22 cellular contexts compared by ENCODE assay signal in the genomic region with DNA sequence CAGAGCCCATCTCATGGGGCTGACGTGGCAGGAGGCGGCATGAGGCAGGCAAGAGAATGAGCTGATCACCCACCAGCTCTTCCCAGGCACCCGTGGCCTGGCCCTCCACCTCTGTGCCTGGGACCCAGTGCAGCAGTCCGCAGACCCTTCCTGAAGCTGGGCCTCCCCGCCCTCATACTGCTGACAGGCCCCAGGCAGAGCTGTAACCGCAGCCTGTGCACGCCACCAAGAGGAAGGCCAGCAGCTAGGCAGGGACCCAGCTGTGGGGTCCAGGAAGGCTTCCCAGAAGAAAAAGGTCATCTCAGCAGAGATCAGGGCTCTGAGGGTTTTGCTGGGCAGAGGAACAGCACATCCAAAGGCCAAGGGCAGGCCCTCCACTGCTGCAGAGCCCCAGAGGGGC. TPM values are rescaled to one million over a fixed set of nuclear protein-coding genes. Genes with fewer than 3 reads are reported as not detected.
DNase-seq lines count a peak whose midpoint lies in the region; ATAC-seq and TF ChIP-seq lines count a peak whose summit lies in the region.
"Had no signal": no experiment of that assay in that cellular context is flagged by ENCODE, and none has a peak within 500 bp of the region (broad histone marks: within the 10 kb centered on the region; RNA-seq: fewer than 3 reads in every experiment).

No MANE protein-coding gene starts in this region.

- peak overlapping the region in 3 of 4 donors; percentile 61 to 90 (median 79) for H3K4me3 Mint-ChIP-seq in IgD-negative memory B cell
- H3K4me3 Mint-ChIP-seq: activated CD4-positive, alpha-beta memory T cell treated with anti-CD3 and anti-CD28 coated beads, Interleukin-2, amount 10 ng/mL, durations not matched to agents 7 days and 5 days; activated naive CD4-positive, alpha-beta T cell treated with anti-CD3 and anti-CD28 coated beads, Interleukin-2, amount 50 U/mL, for 24 hours; brain; CD8-positive, alpha-beta T cell; stimulated activated effector memory CD8-positive, alpha-beta T cell treated with anti-CD3 and anti-CD28 coated beads, Interleukin-12 subunit alpha, Interleukin-12 subunit beta, amount 100 ng/mL, for 72 hours had no signal

- peak overlapping the region in 2 of 3 donors; percentile 48 to 78 for H3K27ac Mint-ChIP-seq in IgD-negative memory B cell
- H3K27ac Mint-ChIP-seq: CD8-positive, alpha-beta T cell; stimulated activated effector memory CD8-positive, alpha-beta T cell treated with anti-CD3 and anti-CD28 coated beads, Interleukin-12 subunit alpha, Interleukin-12 subunit beta, amount 100 ng/mL, for 72 hours had no signal

- H4K20me1 ChIP-seq in osteoblast (ENCODE audit: insufficient read depth, low read length) = peaks cover 22% of the 10 kb centered on the region

- H3K27me3 ChIP-seq in osteoblast (ENCODE audit: insufficient read depth, low read length) = no peaks in the 10 kb centered on the region
- H3K27me3 ChIP-seq: MG63, thyroid gland had no signal

- TF ChIP-seq CTCF in GM10266 (IDR thresholded peaks at IDR 0.05; ENCODE audit: control insufficient read depth, insufficient read depth, low read depth, missing control alignments) = peak; percentile 29
- no peak for TF ChIP-seq CTCF in osteoblast (IDR thresholded peaks at IDR 0.05; ENCODE audit: extremely low read depth, low read depth, low read length)

- no peaks in the 10 kb centered on the region for H3K9me3 ChIP-seq in osteoblast (ENCODE audit: low read depth, low read length)
- H3K9me3 ChIP-seq: MG63, thyroid gland had no signal

- H3K4me1 ChIP-seq in osteoblast (ENCODE audit: insufficient read depth, low read length) = peaks cover 17% of the 10 kb centered on the region

- H3K79me2 ChIP-seq in osteoblast (ENCODE audit: insufficient read depth, low read length) = peaks cover 2% of the 10 kb centered on the region

- H3K27me3 Mint-ChIP-seq in IgD-negative memory B cell = peaks cover 4% of the 10 kb centered on the region
- H3K27me3 Mint-ChIP-seq: activated naive CD4-positive, alpha-beta T cell treated with anti-CD3 and anti-CD28 coated beads, Interleukin-2, amount 50 U/mL, for 24 hours; brain had no signal

- no peak overlapping the region for H3K4me2 ChIP-seq in osteoblast (ENCODE audit: insufficient read depth, low read length)

- H3K9me3 Mint-ChIP-seq in IgD-negative memory B cell = no peaks in the 10 kb centered on the region
- H3K9me3 Mint-ChIP-seq: activated CD4-positive, alpha-beta memory T cell treated with anti-CD3 and anti-CD28 coated beads, Interleukin-2, amount 10 ng/mL, durations not matched to agents 7 days and 5 days; activated naive CD4-positive, alpha-beta T cell treated with anti-CD3 and anti-CD28 coated beads, Interleukin-2, amount 50 U/mL, for 24 hours; CD8-positive, alpha-beta T cell; stimulated activated effector memory CD8-positive, alpha-beta T cell treated with anti-CD3 and anti-CD28 coated beads, Interleukin-12 subunit alpha, Interleukin-12 subunit beta, amount 100 ng/mL, for 72 hours had no signal

- intact Hi-C loops in left colon (cut with DNase I, micrococcal nuclease) = no loop called here

- peak overlapping the region; percentile 3 for H3K27ac ChIP-seq in angular gyrus (ENCODE audit: low read depth, low read length)
- H3K27ac ChIP-seq in osteoblast (ENCODE audit: low read depth, low read length) = no peak overlapping the region
- H3K27ac ChIP-seq: RWPE1, thyroid gland had no signal

- H3K36me3 ChIP-seq in osteoblast (ENCODE audit: insufficient read depth, low read length) = peaks cover 65% of the 10 kb centered on the region

- no peak overlapping the region for H3K4me3 ChIP-seq in osteoblast (ENCODE audit: insufficient read depth, low read length)
- H3K4me3 ChIP-seq: MG63, thyroid gland had no signal

- DNase-seq in GM10266 (ENCODE audit: extremely low spot score) (no peak), osteoblast (ENCODE audit: insufficient read length, low spot score, missing footprints) (peak; percentile 58), AG08396 (ENCODE audit: low spot score) (no peak), left colon (no peak), NCI-H446 treated with DMSO at 0.1 percent for 48 hours (lab: John Stamatoyannopoulos, UW) (no peak)
- DNase-seq: activated CD4-positive, alpha-beta memory T cell treated with anti-CD3 and anti-CD28 coated beads, Interleukin-2, amount 10 ng/mL, durations not matched to agents 7 days and 5 days; activated T-cell treated with anti-CD3 and anti-CD28 coated beads, Interleukin-2, amount 50 U/mL, for 1 hour; CD8-positive, alpha-beta T cell; DMS79; MG63; NCI-H1694; NK-92 treated with Interleukin-12 subunit alpha and Interleukin-12 subunit beta, amount 100 ng/mL, for 24 hours; SW 1271 had no signal

- H3K4me1 Mint-ChIP-seq in IgD-negative memory B cell = peaks cover 8 to 14% (median 13%) of the 10 kb centered on the region in 3 donors

- ATAC-seq in left colon (no peak), HG02981 (IDR thresholded peaks at IDR 0.05; ENCODE audit: unreplicated experiment) (no peak)

- no peaks in the 10 kb centered on the region for H3K36me3 Mint-ChIP-seq in IgD-negative memory B cell

- no peak overlapping the region for H2AFZ ChIP-seq in osteoblast (ENCODE audit: low read length)

RNA-seq across cellular contexts. Expression of a gene that starts 9.8 kb away (rescaled TPM):
- polyA plus RNA-seq in IgD-negative memory B cell = 39.6 TPM
- total RNA-seq in osteoblast (46.6 and 47.4 TPM in 2 replicates), left colon (10 to 100 TPM; 42.1 to 59.4 TPM)

RNA-seq across cellular contexts. Expression of a gene that starts 9.9 kb away (rescaled TPM):
- polyA plus RNA-seq in IgD-negative memory B cell = 1.2 TPM
- total RNA-seq in osteoblast = 33.7 and 45.1 TPM in 2 replicates
- total RNA-seq in left colon = 10 to 100 TPM; 29.6 to 33.2 TPM

RNA-seq across cellular contexts. Expression of a gene that starts 49.3 kb away (rescaled TPM):
- polyA plus RNA-seq in IgD-negative memory B cell = not detected
- 0.72 and 0.88 TPM in 2 replicates for total RNA-seq in osteoblast
- under 1 TPM in 1 of 2 donors, not detected in 1; 0.98 TPM for total RNA-seq in left colon
- total RNA-seq: left lobe of liver, thyroid gland had no signal
